ENCODE assay signal across 28 cellular contexts in the genomic region with DNA sequence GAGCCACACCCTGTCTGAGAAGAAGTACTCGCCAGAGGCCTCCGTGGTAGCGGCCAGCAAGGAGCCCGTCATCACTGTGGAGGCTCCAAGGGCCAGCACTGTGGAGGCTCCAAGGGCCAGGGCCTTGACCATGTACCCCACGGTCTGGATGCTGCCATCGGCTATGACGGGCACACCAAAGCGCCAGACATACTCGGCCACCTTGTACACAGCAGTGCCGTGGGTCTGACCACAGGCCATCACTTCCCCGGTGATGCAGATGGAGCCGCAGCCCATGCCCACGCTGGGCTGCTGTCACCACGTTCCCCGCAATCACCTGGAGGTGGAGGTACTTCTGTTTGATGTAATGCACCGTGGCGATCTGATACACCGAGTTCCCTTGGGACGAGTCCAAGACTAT.
"Had no signal": no experiment of that assay in that cellular context is flagged by ENCODE, and none has a peak within 500 bp of the region (broad histone marks: within the 10 kb centered on the region; RNA-seq: fewer than 3 reads in every experiment).

No MANE protein-coding gene starts in this region.

- H3K36me3 Mint-ChIP-seq: stimulated activated effector memory CD8-positive, alpha-beta T cell treated with anti-CD3 and anti-CD28 coated beads, Interleukin-12 subunit alpha, Interleukin-12 subunit beta, amount 100 ng/mL, for 72 hours; stimulated activated memory B cell treated with anti-CD40 and anti-IgM and Interleukin-4, amounts not matched to agents 10 μg/mL and 1 μg/mL and 100 μg/mL, for 72 hours; type B pancreatic cell had no signal

- H3K9me3 ChIP-seq: suprapubic skin, testis, thoracic aorta, thyroid gland, transverse colon, upper lobe of left lung, upper lobe of right lung, uterus, vagina had no signal

- H3K4me3 ChIP-seq: stomach, suprapubic skin, testis, thoracic aorta, thyroid gland, tibial artery, transverse colon, upper lobe of left lung, upper lobe of right lung, uterus, vagina had no signal

- H3K4me1 Mint-ChIP-seq: stimulated activated effector memory CD8-positive, alpha-beta T cell treated with anti-CD3 and anti-CD28 coated beads, Interleukin-12 subunit alpha, Interleukin-12 subunit beta, amount 100 ng/mL, for 72 hours; stimulated activated memory B cell treated with anti-CD40 and anti-IgM and Interleukin-4, amounts not matched to agents 10 μg/mL and 1 μg/mL and 100 μg/mL, for 72 hours; stimulated activated naive B cell treated with anti-CD40 and anti-IgM and Interleukin-4, amounts not matched to agents 10 μg/mL and 1 μg/mL and 100 μg/mL, for 72 hours; stimulated activated naive CD8-positive, alpha-beta T cell treated with anti-CD3 and anti-CD28 coated beads, Interleukin-15, amount 100 ng/mL, for 72 hours had no signal

- H3K9me3 Mint-ChIP-seq: stimulated activated memory B cell treated with anti-CD40 and anti-IgM and Interleukin-4, amounts not matched to agents 10 μg/mL and 1 μg/mL and 100 μg/mL, for 72 hours; type B pancreatic cell had no signal

- FAIRE-seq: urothelium cell line had no signal

- H3K4me1 ChIP-seq: stomach, suprapubic skin, testis, thyroid gland, tibial artery, transverse colon, upper lobe of left lung, upper lobe of right lung, uterus, vagina had no signal

- ATAC-seq: stimulated activated effector memory CD8-positive, alpha-beta T cell treated with anti-CD3 and anti-CD28 coated beads, Interleukin-12 subunit alpha, Interleukin-12 subunit beta, amount 100 ng/mL, for 72 hours; stimulated activated memory B cell treated with anti-CD40 and anti-IgM and Interleukin-4, amounts not matched to agents 10 μg/mL and 1 μg/mL and 100 μg/mL, for 72 hours; stimulated activated naive B cell treated with anti-CD40 and anti-IgM and Interleukin-4, amounts not matched to agents 10 μg/mL and 1 μg/mL and 100 μg/mL, for 72 hours; stimulated activated naive CD8-positive, alpha-beta T cell treated with anti-CD3 and anti-CD28 coated beads, Interleukin-15, amount 100 ng/mL, for 72 hours; stimulated activated naive CD8-positive, alpha-beta T cell treated with anti-CD3 and anti-CD28 coated beads, Interleukin-15, Interleukin-2, amounts not matched to agents 100 U/mL and 50 U/mL, for 24 hours; upper lobe of right lung had no signal

- H3K4me3 Mint-ChIP-seq: stimulated activated effector memory CD8-positive, alpha-beta T cell treated with anti-CD3 and anti-CD28 coated beads, Interleukin-12 subunit alpha, Interleukin-12 subunit beta, amount 100 ng/mL, for 72 hours; stimulated activated memory B cell treated with anti-CD40 and anti-IgM and Interleukin-4, amounts not matched to agents 10 μg/mL and 1 μg/mL and 100 μg/mL, for 72 hours; stimulated activated naive B cell treated with anti-CD40 and anti-IgM and Interleukin-4, amounts not matched to agents 10 μg/mL and 1 μg/mL and 100 μg/mL, for 72 hours; stimulated activated naive CD8-positive, alpha-beta T cell treated with anti-CD3 and anti-CD28 coated beads, Interleukin-15, amount 100 ng/mL, for 72 hours; stimulated activated naive CD8-positive, alpha-beta T cell treated with anti-CD3 and anti-CD28 coated beads, Interleukin-15, Interleukin-2, amounts not matched to agents 100 ng/mL and 50 ng/mL, for 24 hours; type B pancreatic cell had no signal

- H3K27me3 ChIP-seq: stomach, suprapubic skin, testis, thyroid gland, tibial artery, transverse colon, upper lobe of left lung, upper lobe of right lung, uterus, vagina had no signal

- H3K27ac ChIP-seq: stomach, suprapubic skin, testis, thoracic aorta, thyroid gland, tibial artery, transverse colon, upper lobe of left lung, upper lobe of right lung, uterus, vagina had no signal

- DNase-seq: stimulated activated CD4-positive, alpha-beta T cell treated with anti-CD3 and anti-CD28 coated beads, Interleukin-2, amount 100 ng/mL, for 48 hours; stimulated activated CD4-positive, alpha-beta T cell treated with anti-CD3 and anti-CD28 coated beads, Interleukin-4, amount 100 ng/mL, for 1 hour; stimulated activated CD4-positive, alpha-beta T cell treated with anti-CD3 and anti-CD28 coated beads, Interleukin-4, amount 100 ng/mL, for 24 hours; stimulated activated CD4-positive, alpha-beta T cell treated with anti-CD3 and anti-CD28 coated beads, Interleukin-4, amount 100 ng/mL, for 4 hours; stimulated activated CD8-positive, alpha-beta memory T cell treated with anti-CD3 and anti-CD28 coated beads, Interleukin-4, amount 100 ng/mL, for 48 hours; stimulated activated naive B cell treated with anti-CD40 and anti-IgM and Interleukin-4, amounts not matched to agents 10 μg/mL and 1 μg/mL and 100 μg/mL, for 72 hours; stimulated activated naive CD4-positive, alpha-beta T cell; stimulated activated naive CD4-positive, alpha-beta T cell treated with Interleukin-2 at 50 U/mL for 16 hours; stimulated activated naive CD8-positive, alpha-beta T cell treated with anti-CD3 and anti-CD28 coated beads, Interleukin-15, amount 100 ng/mL, for 72 hours; stimulated activated naive CD8-positive, alpha-beta T cell treated with anti-CD3 and anti-CD28 coated beads, Interleukin-15, Interleukin-2, amounts not matched to agents 100 U/mL and 50 U/mL, for 24 hours; stomach; substantia nigra; testis; thyroid gland; tibial artery; transverse colon; trophoblast cell; upper lobe of right lung; uterus had no signal

- H3K27ac Mint-ChIP-seq: stimulated activated effector memory CD8-positive, alpha-beta T cell treated with anti-CD3 and anti-CD28 coated beads, Interleukin-12 subunit alpha, Interleukin-12 subunit beta, amount 100 ng/mL, for 72 hours; stimulated activated memory B cell treated with anti-CD40 and anti-IgM and Interleukin-4, amounts not matched to agents 10 μg/mL and 1 μg/mL and 100 μg/mL, for 72 hours; stimulated activated naive B cell treated with anti-CD40 and anti-IgM and Interleukin-4, amounts not matched to agents 10 μg/mL and 1 μg/mL and 100 μg/mL, for 72 hours; stimulated activated naive CD8-positive, alpha-beta T cell treated with anti-CD3 and anti-CD28 coated beads, Interleukin-15, amount 100 ng/mL, for 72 hours; stimulated activated naive CD8-positive, alpha-beta T cell treated with anti-CD3 and anti-CD28 coated beads, Interleukin-15, Interleukin-2, amounts not matched to agents 100 ng/mL and 50 ng/mL, for 24 hours; type B pancreatic cell had no signal

- H3K36me3 ChIP-seq: stomach, suprapubic skin, thoracic aorta, thyroid gland, tibial artery, transverse colon, upper lobe of left lung, upper lobe of right lung, uterus, vagina had no signal

- H3K27me3 Mint-ChIP-seq: stimulated activated memory B cell treated with anti-CD40 and anti-IgM and Interleukin-4, amounts not matched to agents 10 μg/mL and 1 μg/mL and 100 μg/mL, for 72 hours; stimulated activated naive B cell treated with anti-CD40 and anti-IgM and Interleukin-4, amounts not matched to agents 10 μg/mL and 1 μg/mL and 100 μg/mL, for 72 hours; stimulated activated naive CD8-positive, alpha-beta T cell treated with anti-CD3 and anti-CD28 coated beads, Interleukin-15, amount 100 ng/mL, for 72 hours; stimulated activated naive CD8-positive, alpha-beta T cell treated with anti-CD3 and anti-CD28 coated beads, Interleukin-15, Interleukin-2, amounts not matched to agents 100 ng/mL and 50 ng/mL, for 24 hours; type B pancreatic cell had no signal
